8 cellular contexts compared by ENCODE assay signal in genomic region chr2:24491626-24492282, GRCh38. TPM values are rescaled to one million over a fixed set of nuclear protein-coding genes. Genes with fewer than 3 reads are reported as not detected.
DNase-seq lines count a peak whose midpoint lies in the region; ATAC-seq, FAIRE-seq and TF ChIP-seq lines count a peak whose summit lies in the region.

No MANE protein-coding gene starts in this region.

- no peak for TF ChIP-seq EP300 in suprapubic skin (IDR thresholded peaks at IDR 0.05)

- POLR2A ChIA-PET in OCI-LY7 (lab: Charles Lee): no interaction called here

- no peaks in the 10 kb centered on the region for H3K36me3 ChIP-seq in ACC112 (ENCODE audit: insufficient read depth, low read length)
- H3K36me3 ChIP-seq in OCI-LY7 (ENCODE audit: insufficient read depth, low read length): no peaks in the 10 kb centered on the region
- no peaks in the 10 kb centered on the region for H3K36me3 ChIP-seq in neutrophil
- no peaks in the 10 kb centered on the region for H3K36me3 ChIP-seq in suprapubic skin

- intact Hi-C loops in OCI-LY7 (cut with micrococcal nuclease; ENCODE audit: unreplicated experiment): loop anchor here (2.0 to 10.0 kb wide), 3 partner anchors 301 to 547 kb away; partner anchors contain the start of genes CENPO, PTRHD1 and UBXN2A

- no peaks in the 10 kb centered on the region for H4K20me1 ChIP-seq in OCI-LY7 (ENCODE audit: insufficient read depth, low read length)

- peaks cover 23% of the 10 kb centered on the region for H3K79me2 ChIP-seq in ACC112 (ENCODE audit: control insufficient read depth, insufficient read depth, low read length, unreplicated experiment)
- H3K79me2 ChIP-seq in OCI-LY7 (ENCODE audit: insufficient read depth, low read depth, low read length): no peaks in the 10 kb centered on the region

- TF ChIP-seq CTCF in OCI-LY7 (conservative IDR thresholded peaks at IDR 0.05; ENCODE audit: low read length) (no peak), neutrophil (IDR thresholded peaks at IDR 0.05) (no peak), suprapubic skin (IDR thresholded peaks at IDR 0.05) (no peak)

- H3K4me1 ChIP-seq in ACC112 (ENCODE audit: control insufficient read depth, insufficient read depth, low read length, unreplicated experiment) (peaks cover 18% of the 10 kb centered on the region), OCI-LY7 (ENCODE audit: insufficient read depth, low read length, poor library complexity, severe bottlenecking) (peaks cover 22% of the 10 kb centered on the region), neutrophil (ENCODE audit: control insufficient read depth in 1 of 2, insufficient read depth in 1 of 2, low read depth in 1 of 2, low read length in 1 of 2) (peaks cover 36% of the 10 kb centered on the region in 2 experiments), suprapubic skin (peaks cover 43% of the 10 kb centered on the region)

- no peak for TF ChIP-seq POLR2A in suprapubic skin (IDR thresholded peaks at IDR 0.05)

- peak overlapping the region; percentile 73 for H3K4me2 ChIP-seq in OCI-LY7 (ENCODE audit: low read length)

- H3K9me2 ChIP-seq in OCI-LY7 (ENCODE audit: insufficient read depth, low read length): no peaks in the 10 kb centered on the region

- no peaks in the 10 kb centered on the region for H3K27me3 ChIP-seq in ACC112 (ENCODE audit: insufficient read depth, low read length)
- no peaks in the 10 kb centered on the region for H3K27me3 ChIP-seq in neutrophil
- no peaks in the 10 kb centered on the region for H3K27me3 ChIP-seq in suprapubic skin

- CTCF ChIA-PET in OCI-LY7 (lab: Charles Lee; ENCODE audit: unreplicated experiment): no interaction called here

- H2AFZ ChIP-seq in ACC112 (ENCODE audit: low read length, unreplicated experiment) (peak overlapping the region; percentile 88), OCI-LY7 (ENCODE audit: low read length) (peak overlapping the region; percentile 59)

- ATAC-seq in GM18909 (IDR thresholded peaks at IDR 0.05; ENCODE audit: poor library complexity, unreplicated experiment) (peak; percentile 46), HG03139 (IDR thresholded peaks at IDR 0.05; ENCODE audit: unreplicated experiment) (peak; percentile 31)

- BruUV-seq in OCI-LY7 (replicated peaks; lab: Mats Ljungman, UMichigan): no TSS peak

- FAIRE-seq in frontal cortex (lab: Jason Lieb, UNC): no peak

- WGBS in suprapubic skin: 0% methylated on average over 10 of the region's 80 CpGs

- peak; percentile 54 for DNase-seq in OCI-LY7 (ENCODE audit: low spot score)
- peak; percentile 88 for DNase-seq in activated effector memory CD4-positive, alpha-beta T cell treated with anti-CD3 and anti-CD28 coated beads, Interleukin-2, amount 50 U/mL, for 16 hours
- DNase-seq in frontal cortex (ENCODE audit: low spot score in 2 of 2): peak; percentile 74 to 81
- DNase-seq in suprapubic skin (ENCODE audit: low spot score in 2 of 2): peak; percentile 80 to 81

- H3K27ac ChIP-seq in ACC112 (ENCODE audit: low read depth, low read length) (no peak overlapping the region), OCI-LY7 (ENCODE audit: low read depth, low read length, poor library complexity, severe bottlenecking) (no peak overlapping the region), neutrophil (peak overlapping the region; percentile 98), suprapubic skin (peak overlapping the region; percentile 94)

- H3K4me3 ChIP-seq in ACC112 (ENCODE audit: low read depth, low read length) (peak overlapping the region; percentile 88), OCI-LY7 (ENCODE audit: low read depth, low read length, poor library complexity, severe bottlenecking) (peak overlapping the region; percentile 70), neutrophil (ENCODE audit: low read depth in 1 of 2, low read length in 1 of 2) (peak overlapping the region; percentile 79 to 84), suprapubic skin (peak overlapping the region; percentile 97)

- no peaks in the 10 kb centered on the region for H3K9me3 ChIP-seq in OCI-LY7 (ENCODE audit: low read length)
- no peaks in the 10 kb centered on the region for H3K9me3 ChIP-seq in neutrophil
- H3K9me3 ChIP-seq in suprapubic skin: no peaks in the 10 kb centered on the region

RNA-seq across cellular contexts. Expression of gene NCOA1, which starts 0.7 kb away (rescaled TPM):
- 4.3 and 6.1 TPM in 2 replicates for total RNA-seq in OCI-LY7 (2014; rRNA removed; shearing (Covaris generic))
- 12.1 and 17.5 TPM in 2 replicates for total RNA-seq in OCI-LY7 (2022)
- 150 TPM for total RNA-seq in frontal cortex
- total RNA-seq in suprapubic skin: 10 to 100 TPM; 40.5 to 66.1 (median 47.2) TPM

Comparison
In these comparisons a context has a peak if more than half of its experiments do, and no peak if none do; other contexts are left out.
1. H3K27ac ChIP-seq: peak in neutrophil (single experiment) and suprapubic skin (single experiment); none in ACC112 (single experiment) and OCI-LY7 (single experiment).
2. Peak in every context shown above with its lines, with median percentiles within 50 percentile points of each other: H3K4me3 ChIP-seq and DNase-seq.